Comparison of ENCODE assay signal across 22 cellular contexts in the genomic region with DNA sequence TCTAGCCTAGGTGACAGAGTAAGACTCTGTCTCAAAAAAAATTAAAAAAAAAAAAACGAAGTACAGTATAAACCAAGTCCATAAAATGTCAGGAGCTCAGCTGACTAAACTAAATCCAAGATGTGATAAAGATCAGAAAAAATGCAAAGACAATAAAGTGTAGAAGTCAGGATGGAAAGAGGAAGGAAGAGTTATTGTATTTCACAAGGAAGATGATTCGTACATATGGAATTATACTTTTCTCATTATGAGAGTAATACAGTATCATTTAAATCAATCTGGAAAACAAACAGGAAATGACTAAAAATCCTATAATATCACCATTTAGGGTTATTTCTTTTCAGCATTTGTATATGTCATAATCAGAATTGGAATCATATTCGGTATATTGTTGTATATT. TPM values are rescaled to one million over a fixed set of nuclear protein-coding genes. Genes with fewer than 3 reads are reported as not detected.
A peak's percentile ranks its signal among the peaks of the same experiment; 100 is the strongest.
DNase-seq lines count a peak whose midpoint lies in the region; ATAC-seq and TF ChIP-seq lines count a peak whose summit lies in the region.
"Had no signal": no experiment of that assay in that cellular context is flagged by ENCODE, and none has a peak within 500 bp of the region (broad histone marks: within the 10 kb centered on the region; RNA-seq: fewer than 3 reads in every experiment).

No MANE protein-coding gene starts in this region.

- H3K4me1 ChIP-seq in psoas muscle, result no peaks in the 10 kb centered on the region

- intact Hi-C loops in psoas muscle (cut with DNase I), result no loop called here

- H3K36me3 ChIP-seq in psoas muscle (ENCODE audit: insufficient read depth in 1 of 2, low read depth in 1 of 2) (no peaks in the 10 kb centered on the region), H7 (replicated peaks; ENCODE audit: control insufficient read depth, insufficient read depth, low read length) (no peaks in the 10 kb centered on the region)
- H3K36me3 ChIP-seq: ovary had no signal

- H3K27me3 ChIP-seq in psoas muscle (ENCODE audit: insufficient read depth in 3 of 3, low read length in 2 of 3) (no peaks in the 10 kb centered on the region), H7 (ENCODE audit: control insufficient read depth, insufficient read depth, low read length) (no peaks in the 10 kb centered on the region)
- H3K27me3 ChIP-seq: hepatocyte, ovary had no signal

- H3K4me3 ChIP-seq in AG09309 (ENCODE audit: control insufficient read depth, low read depth, low read length) (no peak overlapping the region), fibroblast of pulmonary artery (replicated peaks; ENCODE audit: low read depth, low read length) (no peak overlapping the region), psoas muscle (no peak overlapping the region), H7 (ENCODE audit: insufficient read depth, low read depth, low read length) (no peak overlapping the region)
- H3K4me3 ChIP-seq: hepatocyte, ovary had no signal

- TF ChIP-seq CTCF in AG09309 (IDR thresholded peaks at IDR 0.05; ENCODE audit: control insufficient read depth, insufficient read depth, low read depth, low read length, missing control alignments) (no peak), fibroblast of pulmonary artery (IDR thresholded peaks at IDR 0.05; ENCODE audit: low read length, missing control alignments) (no peak), psoas muscle (IDR thresholded peaks at IDR 0.05) (no peak)

- no peak overlapping the region for H3K27ac ChIP-seq in psoas muscle
- H3K27ac ChIP-seq: hepatocyte, ovary had no signal

- ATAC-seq in psoas muscle, result no peak
- no peak for ATAC-seq in GM19467 (IDR thresholded peaks at IDR 0.05; ENCODE audit: unreplicated experiment)
- ATAC-seq: sciatic nerve; stimulated activated naive CD8-positive, alpha-beta T cell treated with anti-CD3 and anti-CD28 coated beads, Interleukin-15, amount 100 ng/mL, for 72 hours had no signal

- H3K9me3 ChIP-seq in psoas muscle, result no peaks in the 10 kb centered on the region
- H3K9me3 ChIP-seq: ovary had no signal

- DNase-seq in AG09309 (ENCODE audit: low read depth), result peak; percentile 24
- peak; percentile 57 for DNase-seq in HS-5 (ENCODE audit: low read depth)
- peak; percentile 13 for DNase-seq in SW480 (ENCODE audit: low spot score)
- peak; percentile 43 for DNase-seq in fibroblast of pulmonary artery (ENCODE audit: low read depth)
- DNase-seq in ecto neural progenitor cell (ENCODE audit: low spot score), result no peak
- DNase-seq in psoas muscle, result no peak
- DNase-seq in H7, result no peak
- DNase-seq: activated CD4-positive, alpha-beta T cell treated with anti-CD3 and anti-CD28 coated beads, Interleukin-2, amount 10 ng/mL, durations not matched to agents 7 days and 5 days; activated gamma-delta T cell treated with Interleukin-2 at 50 U/mL for 16 hours; aorta; Calu3; NCI-H82; ovary; stimulated activated CD4-positive, alpha-beta T cell treated with anti-CD3 and anti-CD28 coated beads, Interleukin-1b, Interleukin-23, amount 100 ng/mL, for 48 hours; stimulated activated naive CD8-positive, alpha-beta T cell treated with anti-CD3 and anti-CD28 coated beads, Interleukin-15, amount 100 ng/mL, for 72 hours had no signal

- WGBS in psoas muscle, 3 donors, result 63 to 71% (median 63%) methylated on average over 3 of the region's 3 CpGs

RNA-seq across cellular contexts. Expression of a gene that starts 11.4 kb away (rescaled TPM):
- total RNA-seq in psoas muscle, result 1 to 10 TPM in 1 of 4 donors, not detected in 3; 1.3 TPM
- not detected for polyA plus RNA-seq in psoas muscle
- not detected in 2 replicates for total RNA-seq in H7 (2014; rRNA removed; shearing (Covaris generic))
- total RNA-seq: activated CD4-positive, alpha-beta T cell treated with anti-CD3 and anti-CD28 coated beads, Interleukin-2, amount 10 ng/mL, durations not matched to agents 7 days and 5 days; aorta; Calu3; epithelial cell of proximal tubule; lung microvascular endothelial cell; sciatic nerve; urinary bladder had no signal
- polyA plus RNA-seq: AG04450 had no signal

RNA-seq across cellular contexts. Expression of a gene that starts 48.7 kb away (rescaled TPM):
- total RNA-seq in psoas muscle, result 10 to 100 TPM in 3 of 4 donors, 1 to 10 TPM in 1; 9.7 to 19.4 (median 14.4) TPM
- polyA plus RNA-seq in psoas muscle, result 1 to 10 TPM; 4.5 to 7.9 (median 5.4) TPM
- total RNA-seq in H7 (2014; rRNA removed; shearing (Covaris generic)), result 2.0 and 2.1 TPM in 2 replicates

Comparison
In these comparisons a context has a peak if more than half of its experiments do, and no peak if none do; other contexts are left out.
1. DNase-seq: peak in AG09309 (single experiment), HS-5 (single experiment), SW480 (single experiment) and fibroblast of pulmonary artery (single experiment); none in ecto neural progenitor cell (single experiment), psoas muscle (0 of 2) and H7 (single experiment).